In genomic region chr17:57898487-57899311, GRCh38 we compare ENCODE assay signal across 8 cellular contexts. TPM values are rescaled to one million over a fixed set of nuclear protein-coding genes. Genes with fewer than 3 reads are reported as not detected.
DNase-seq lines count a peak whose midpoint lies in the region; ATAC-seq and FAIRE-seq lines count a peak whose summit lies in the region.

No MANE protein-coding gene starts in this region.

- peak; percentile 6 for ATAC-seq in stimulated activated naive CD8-positive, alpha-beta T cell treated with anti-CD3 and anti-CD28 coated beads, Interleukin-15, Interleukin-2, amounts not matched to agents 100 U/mL and 50 U/mL, for 24 hours
- no peak for ATAC-seq in stimulated activated naive CD8-positive, alpha-beta T cell treated with anti-CD3 and anti-CD28 coated beads, Interleukin-15, amount 100 ng/mL, for 72 hours
- ATAC-seq in T-cell (replicated peaks in 1 of 4): no peak
- no peak for ATAC-seq in GM21423 (IDR thresholded peaks at IDR 0.05; ENCODE audit: unreplicated experiment)

- H3K4me1 Mint-ChIP-seq in stimulated activated naive CD8-positive, alpha-beta T cell treated with anti-CD3 and anti-CD28 coated beads, Interleukin-15, amount 100 ng/mL, for 72 hours: peaks cover 11% of the 10 kb centered on the region
- peaks cover 12 to 23% (median 17%) of the 10 kb centered on the region in 3 donors for H3K4me1 Mint-ChIP-seq in T-cell

- H3K27me3 Mint-ChIP-seq in stimulated activated naive CD8-positive, alpha-beta T cell treated with anti-CD3 and anti-CD28 coated beads, Interleukin-15, amount 100 ng/mL, for 72 hours: no peaks in the 10 kb centered on the region
- no peaks in the 10 kb centered on the region for H3K27me3 Mint-ChIP-seq in T-cell

- CTCF ChIA-PET in T-cell (lab: Charles Lee): no interaction called here

- POLR2A ChIA-PET in T-cell (lab: Charles Lee): no interaction called here

- no peaks in the 10 kb centered on the region for H3K9me3 Mint-ChIP-seq in stimulated activated naive CD8-positive, alpha-beta T cell treated with anti-CD3 and anti-CD28 coated beads, Interleukin-15, amount 100 ng/mL, for 72 hours
- no peaks in the 10 kb centered on the region for H3K9me3 Mint-ChIP-seq in T-cell

- H3K36me3 Mint-ChIP-seq in T-cell: no peaks in the 10 kb centered on the region

- H3K27ac Mint-ChIP-seq in stimulated activated naive CD8-positive, alpha-beta T cell treated with anti-CD3 and anti-CD28 coated beads, Interleukin-15, amount 100 ng/mL, for 72 hours: no peak overlapping the region
- no peak overlapping the region for H3K27ac Mint-ChIP-seq in T-cell

- DNase-seq in stimulated activated naive CD8-positive, alpha-beta T cell treated with anti-CD3 and anti-CD28 coated beads, Interleukin-15, Interleukin-2, amounts not matched to agents 100 U/mL and 50 U/mL, for 24 hours: no peak
- no peak for DNase-seq in stimulated activated naive CD8-positive, alpha-beta T cell treated with anti-CD3 and anti-CD28 coated beads, Interleukin-15, amount 100 ng/mL, for 72 hours
- DNase-seq in fibroblast of gingiva (ENCODE audit: low read depth) (peak; percentile 67), myocyte (ENCODE audit: low read depth) (peak; percentile 98), T-cell (no peak), RCC 7860 (ENCODE audit: low spot score) (no peak), NOMO-1 treated with DMSO at 0.1 percent for 48 hours (lab: John Stamatoyannopoulos, UW; ENCODE audit: unreplicated experiment) (no peak)

- H3K4me3 Mint-ChIP-seq in stimulated activated naive CD8-positive, alpha-beta T cell treated with anti-CD3 and anti-CD28 coated beads, Interleukin-15, amount 100 ng/mL, for 72 hours: no peak overlapping the region
- H3K4me3 Mint-ChIP-seq in T-cell: no peak overlapping the region

- FAIRE-seq in RCC 7860 (lab: Jason Lieb, UNC): no peak

RNA-seq across cellular contexts. Expression of gene MRPS23, which starts 48.9 kb away (rescaled TPM):
- 23.3 and 27.3 TPM in 2 replicates for total RNA-seq in myocyte
- 58.8 TPM for polyA plus RNA-seq in myocyte (2012)
- 10 to 100 TPM; 13.3 to 32.3 (median 25.2) TPM for total RNA-seq in T-cell

RNA-seq across cellular contexts. Expression of gene CUEDC1, which starts 56.5 kb away (rescaled TPM):
- total RNA-seq in myocyte: 49.7 and 51.7 TPM in 2 replicates
- 64.3 TPM for polyA plus RNA-seq in myocyte (2012)
- 1 to 10 TPM in 1 of 5 donors, under 1 TPM in 3, not detected in 1; 0.33 to 1.4 (median 0.74) TPM for total RNA-seq in T-cell

Comparison
In these comparisons a context has a peak if more than half of its experiments do, and no peak if none do; other contexts are left out.
1. DNase-seq: peak in fibroblast of gingiva (single experiment) and myocyte (single experiment); none in stimulated activated naive CD8-positive, alpha-beta T cell treated with anti-CD3 and anti-CD28 coated beads, Interleukin-15, Interleukin-2, amounts not matched to agents 100 U/mL and 50 U/mL, for 24 hours (single experiment), stimulated activated naive CD8-positive, alpha-beta T cell treated with anti-CD3 and anti-CD28 coated beads, Interleukin-15, amount 100 ng/mL, for 72 hours (0 of 2), T-cell (0 of 34), RCC 7860 (single experiment) and NOMO-1 treated with DMSO at 0.1 percent for 48 hours (single experiment).
2. RNA of gene CUEDC1, which starts 56.5 kb away (total RNA-seq): 49.7 to 51.7 TPM in myocyte; 0.33 to 1.4 TPM in T-cell; every median in the first group is over 10 times any median in the second.